In genomic region chr18:9630444-9630843, GRCh38 we compare ENCODE assay signal across 23 cellular contexts.
"Had no signal": no experiment of that assay in that cellular context is flagged by ENCODE, and none has a peak within 500 bp of the region (broad histone marks: within the 10 kb centered on the region; RNA-seq: fewer than 3 reads in every experiment).

No MANE protein-coding gene starts in this region.

- DNase-seq: effector memory CD8-positive, alpha-beta T cell; esophagus squamous epithelium; foreskin keratinocyte; head of caudate nucleus; kidney; left cardiac atrium; left ventricle myocardium inferior; lower lobe of right lung; midbrain; spleen; stimulated activated CD4-positive, alpha-beta T cell treated with anti-CD3 and anti-CD28 coated beads, Interleukin-2, amount 100 ng/mL, for 24 hours; stimulated activated CD4-positive, alpha-beta T cell treated with anti-CD3 and anti-CD28 coated beads, Interleukin-4, amount 100 ng/mL, for 4 hours; stimulated activated naive CD4-positive, alpha-beta T cell; stomach; substantia nigra; transverse colon had no signal

- H3K36me3 Mint-ChIP-seq: memory B cell; natural killer cell treated with Interleukin-12 subunit alpha and Interleukin-12 subunit beta and Interleukin-15 and Interleukin-18, amount 100 ng/mL, for 72 hours had no signal

- H3K4me1 Mint-ChIP-seq: memory B cell had no signal

- H3K4me3 ChIP-seq: esophagus squamous epithelium, hepatocyte, left ventricle myocardium inferior, lower lobe of right lung, spleen, stomach, thoracic aorta, transverse colon had no signal

- H3K4me3 Mint-ChIP-seq: dendritic cell treated with granulocyte-macrophage colony-stimulating factor and Interleukin-4, amounts not matched to agents 40 ng/mL and 50 ng/mL, for 4 days; effector memory CD8-positive, alpha-beta T cell; memory B cell; natural killer cell treated with Interleukin-12 subunit alpha and Interleukin-12 subunit beta and Interleukin-15 and Interleukin-18, amount 100 ng/mL, for 72 hours had no signal

- H2AFZ ChIP-seq: hepatocyte had no signal

- H3K36me3 ChIP-seq: esophagus squamous epithelium, left ventricle myocardium inferior, lower lobe of right lung, spleen, stomach, thoracic aorta, transverse colon had no signal

- H3K27ac ChIP-seq: esophagus squamous epithelium, hepatocyte, left ventricle myocardium inferior, lower lobe of right lung, spleen, stomach, thoracic aorta, transverse colon had no signal

- H3K4me2 ChIP-seq: hepatocyte had no signal

- H3K27me3 ChIP-seq: esophagus squamous epithelium, foreskin keratinocyte, hepatocyte, stomach had no signal

- H3K9me3 Mint-ChIP-seq: effector memory CD8-positive, alpha-beta T cell; natural killer cell treated with Interleukin-12 subunit alpha and Interleukin-12 subunit beta and Interleukin-15 and Interleukin-18, amount 100 ng/mL, for 72 hours had no signal

- H3K4me1 ChIP-seq: esophagus squamous epithelium, lower lobe of right lung, spleen, transverse colon had no signal

- H3K9me3 ChIP-seq: esophagus squamous epithelium, lower lobe of right lung, thoracic aorta had no signal

- FAIRE-seq: colon, kidney had no signal

- ATAC-seq: effector memory CD8-positive, alpha-beta T cell; foreskin keratinocyte; natural killer cell treated with Interleukin-12 subunit alpha and Interleukin-12 subunit beta and Interleukin-15 and Interleukin-18, amount 100 ng/mL, for 72 hours; sciatic nerve had no signal

- H3K79me2 ChIP-seq: hepatocyte had no signal

- H3K27ac Mint-ChIP-seq: dendritic cell treated with granulocyte-macrophage colony-stimulating factor and Interleukin-4, amounts not matched to agents 40 ng/mL and 50 ng/mL, for 4 days; effector memory CD8-positive, alpha-beta T cell; memory B cell; natural killer cell treated with Interleukin-12 subunit alpha and Interleukin-12 subunit beta and Interleukin-15 and Interleukin-18, amount 100 ng/mL, for 72 hours had no signal
